Comparison of ENCODE assay signal across 8 cellular contexts in the genomic region with DNA sequence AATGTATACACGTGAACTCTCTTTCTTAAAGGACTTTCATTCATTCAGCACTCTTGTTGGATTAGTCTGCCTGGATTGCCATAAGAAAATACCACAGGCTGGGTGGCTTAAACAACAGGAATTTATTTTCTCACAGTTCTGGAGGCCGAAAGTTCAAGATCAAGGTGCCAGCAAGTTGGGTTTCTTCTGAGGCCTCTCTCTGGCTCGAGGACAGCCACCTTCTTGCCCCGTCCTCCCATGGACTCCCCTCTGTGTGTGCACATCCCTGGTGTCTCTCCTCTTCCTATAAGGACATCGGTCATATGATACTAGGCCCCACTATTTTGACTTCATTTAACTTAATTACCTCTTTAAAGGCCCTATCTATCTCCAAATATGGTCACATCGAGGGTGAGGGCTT.
"Had no signal": no experiment of that assay in that cellular context is flagged by ENCODE, and none has a peak within 500 bp of the region (broad histone marks: within the 10 kb centered on the region; RNA-seq: fewer than 3 reads in every experiment).

No MANE protein-coding gene starts in this region.

- DNase-seq: GM23248, GOT3, H7, H9, HCEC 1CT, HFFc6 had no signal

- H3K9me3 ChIP-seq: HAP-1 had no signal

- H3K4me3 ChIP-seq: GM23248, GM23338, HAP-1 had no signal

- H3K27ac ChIP-seq: GM23248 had no signal

- H3K4me1 ChIP-seq: HAP-1 had no signal

- H3K36me3 ChIP-seq: HAP-1 had no signal
